17 cellular contexts compared by ENCODE assay signal in genomic region chr11:17762309-17762974, GRCh38. TPM values are rescaled to one million over a fixed set of nuclear protein-coding genes. Genes with fewer than 3 reads are reported as not detected.
DNase-seq lines count a peak whose midpoint lies in the region; ATAC-seq, FAIRE-seq and TF ChIP-seq lines count a peak whose summit lies in the region.
"Had no signal": no experiment of that assay in that cellular context is flagged by ENCODE, and none has a peak within 500 bp of the region (broad histone marks: within the 10 kb centered on the region; RNA-seq: fewer than 3 reads in every experiment).

No MANE protein-coding gene starts in this region.

- no peak overlapping the region for H3K4ac ChIP-seq in IMR-90 (ENCODE audit: low read depth, low read length)

- no peak overlapping the region for H2BK20ac ChIP-seq in IMR-90 (ENCODE audit: low read depth, low read length)

- H4K20me1 ChIP-seq in IMR-90 (ENCODE audit: insufficient read depth, low read length): no peaks in the 10 kb centered on the region

- dilution Hi-C loops in IMR-90 (cut with HindIII; ENCODE audit: low sequenced_read_pairs, unreplicated experiment): no loop called here

- H3K23ac ChIP-seq in IMR-90 (ENCODE audit: low read depth, low read length): no peak overlapping the region

- H2AK5ac ChIP-seq in IMR-90 (ENCODE audit: low read depth, low read length): no peak overlapping the region

- H4K91ac ChIP-seq in IMR-90 (ENCODE audit: insufficient read depth, low read depth, low read length): no peak overlapping the region

- no peak for FAIRE-seq in bronchial epithelial cell (lab: Jason Lieb, UNC)

- no peak for TF ChIP-seq RAD21 in IMR-90 (IDR thresholded peaks at IDR 0.05; ENCODE audit: low read length)

- H3K4me1 ChIP-seq in IMR-90 (ENCODE audit: control insufficient read depth, insufficient read depth, low read length) (no peaks in the 10 kb centered on the region), colonic mucosa (no peaks in the 10 kb centered on the region), sigmoid colon (no peaks in the 10 kb centered on the region)
- H3K4me1 ChIP-seq: stomach had no signal

- no peak for TF ChIP-seq CTCF in GM13976 (IDR thresholded peaks at IDR 0.05; ENCODE audit: borderline replicate concordance, control extremely low read depth, extremely low read depth, insufficient read depth, missing control alignments)
- no peak for TF ChIP-seq CTCF in IMR-90 (conservative IDR thresholded peaks at IDR 0.05; ENCODE audit: low read depth, low read length)
- no peak for TF ChIP-seq CTCF in bronchial epithelial cell (IDR thresholded peaks at IDR 0.05; ENCODE audit: insufficient read depth, low read length, severe bottlenecking)
- no peak for TF ChIP-seq CTCF in colonic mucosa (IDR thresholded peaks at IDR 0.05)
- TF ChIP-seq CTCF in sigmoid colon (IDR thresholded peaks at IDR 0.05): no peak

- POLR2A ChIA-PET in IMR-90 (lab: Charles Lee; ENCODE audit: unreplicated experiment): interaction anchor here (0.6 kb wide), 1 partner anchor 828 kb away, joined by 6 read pairs; no protein-coding TSS in a partner anchor

- no peak overlapping the region for H2AFZ ChIP-seq in IMR-90 (replicated peaks; ENCODE audit: low read length, poor library complexity)

- ATAC-seq in GM21447 (IDR thresholded peaks at IDR 0.05; ENCODE audit: unreplicated experiment) (peak; percentile 49), IMR-90 (ENCODE audit: low read depth) (no peak)
- ATAC-seq: CD8-positive, alpha-beta T cell had no signal

- CTCF ChIA-PET in IMR-90 (lab: Yijun Ruan, JAX): interaction anchor here (1.1 kb wide), 1 partner anchor 211 kb away, joined by 5 read pairs; no protein-coding TSS in a partner anchor

- intact Hi-C loops in IMR-90 (cut with micrococcal nuclease): loop anchor here (5.0 kb wide), 1 partner anchor 85 kb away; no protein-coding TSS in a partner anchor
- intact Hi-C loops in colonic mucosa (cut with DNase I): no loop called here
- intact Hi-C loops in sigmoid colon (cut with DNase I): no loop called here

- H3K4me2 ChIP-seq in IMR-90 (ENCODE audit: low read depth, low read length): no peak overlapping the region

- H3K9me1 ChIP-seq in IMR-90 (ENCODE audit: insufficient read depth, low read length): no peaks in the 10 kb centered on the region

- H2BK5ac ChIP-seq in IMR-90 (ENCODE audit: low read depth, low read length, poor library complexity, severe bottlenecking): no peak overlapping the region

- no peak overlapping the region for H3K56ac ChIP-seq in IMR-90 (ENCODE audit: extremely low read depth, insufficient read depth, low read length)

- H3K79me1 ChIP-seq in IMR-90 (ENCODE audit: low read depth in 1 of 2, low read length in 2 of 2): no peaks in the 10 kb centered on the region

- H3K14ac ChIP-seq in IMR-90 (replicated peaks; ENCODE audit: low read depth, low read length): no peak overlapping the region

- H4K8ac ChIP-seq in IMR-90 (ENCODE audit: low read depth in 2 of 2, low read length in 2 of 2): no peak overlapping the region

- no peak overlapping the region for H2BK15ac ChIP-seq in IMR-90 (ENCODE audit: low read depth, low read length)

- no peaks in the 10 kb centered on the region for H3K9me3 ChIP-seq in IMR-90 (ENCODE audit: control insufficient read depth, insufficient read depth, low read length)
- no peaks in the 10 kb centered on the region for H3K9me3 ChIP-seq in colonic mucosa
- no peaks in the 10 kb centered on the region for H3K9me3 ChIP-seq in sigmoid colon

- TF ChIP-seq POLR2A in IMR-90 (IDR thresholded peaks at IDR 0.05; ENCODE audit: low read depth, low read length) (no peak), sigmoid colon (IDR thresholded peaks at IDR 0.05) (no peak)

- DNase-seq in GM13976 (ENCODE audit: low spot score) (peak; percentile 57), IMR-90 (no peak), bronchial epithelial cell (ENCODE audit: low read depth) (peak; percentile 13), colonic mucosa (no peak), sigmoid colon (no peak), 8988T (no peak), cortex of kidney (lab: John Stamatoyannopoulos, UW) (no peak)
- DNase-seq: CD8-positive, alpha-beta T cell; Kasumi-1; midbrain; stomach had no signal

- H3K18ac ChIP-seq in IMR-90 (ENCODE audit: low read depth, low read length): no peak overlapping the region

- no peak overlapping the region for H3K9ac ChIP-seq in IMR-90 (ENCODE audit: low read depth, low read length)
- no peak overlapping the region for H3K9ac ChIP-seq in colonic mucosa (ENCODE audit: low read depth in 2 of 2, low read length in 2 of 2)

- WGBS in IMR-90 (ENCODE audit: extremely low coverage in 2 of 2, insufficient read length in 1 of 2), 2 experiments: 87% methylated on average over 6 of the region's 17 CpGs; no CpG with 5 or more reads in 1 of the 2 experiments
- 85 to 92% methylated on average over 17 of the region's 17 CpGs for WGBS in sigmoid colon, 2 donors

- H2BK120ac ChIP-seq in IMR-90 (ENCODE audit: low read depth, low read length): no peak overlapping the region

- H4K5ac ChIP-seq in IMR-90 (ENCODE audit: low read depth, low read length): no peak overlapping the region

- no peaks in the 10 kb centered on the region for H3K36me3 ChIP-seq in IMR-90 (ENCODE audit: control insufficient read depth, insufficient read depth, low read length)
- no peaks in the 10 kb centered on the region for H3K36me3 ChIP-seq in bronchial epithelial cell (ENCODE audit: control insufficient read depth, insufficient read depth, low read length)
- no peaks in the 10 kb centered on the region for H3K36me3 ChIP-seq in colonic mucosa
- H3K36me3 ChIP-seq in sigmoid colon: no peaks in the 10 kb centered on the region
- H3K36me3 ChIP-seq: cardiac muscle cell, stomach had no signal

- H2AK9ac ChIP-seq in IMR-90 (replicated peaks; ENCODE audit: low read depth, low read length, poor library complexity): no peak overlapping the region

- no TSS peak for BruUV-seq in IMR-90 (replicated peaks; lab: Mats Ljungman, UMichigan)

- no peak for TF ChIP-seq EP300 in sigmoid colon (IDR thresholded peaks at IDR 0.05)

- H3K27ac ChIP-seq in IMR-90 (ENCODE audit: insufficient read depth, low read length) (no peak overlapping the region), colonic mucosa (no peak overlapping the region), sigmoid colon (no peak overlapping the region)
- H3K27ac ChIP-seq: cardiac muscle cell, stomach had no signal

- H3K4me3 ChIP-seq in IMR-90 (ENCODE audit: insufficient read depth, low read depth, low read length) (no peak overlapping the region), bronchial epithelial cell (ENCODE audit: low read depth, low read length) (no peak overlapping the region), colonic mucosa (no peak overlapping the region), sigmoid colon (no peak overlapping the region)
- H3K4me3 ChIP-seq: cardiac muscle cell, stomach had no signal

- H3K27me3 ChIP-seq in IMR-90 (ENCODE audit: control insufficient read depth, insufficient read depth, low read length): peaks cover 2% of the 10 kb centered on the region; the same call in 1 of the 2 replicates
- no peaks in the 10 kb centered on the region for H3K27me3 ChIP-seq in bronchial epithelial cell (ENCODE audit: control insufficient read depth, insufficient read depth, low read length)
- no peaks in the 10 kb centered on the region for H3K27me3 ChIP-seq in colonic mucosa
- peaks cover 0 to 5% (median 0%) of the 10 kb centered on the region in 3 donors for H3K27me3 ChIP-seq in sigmoid colon

- in situ Hi-C loops in GM13976 (cut with MboI; ENCODE audit: low sequenced_read_pairs, unreplicated experiment) (no loop called here), IMR-90 (cut with MboI; ENCODE audit: low sequenced_read_pairs) (loop anchor here (5.0 kb wide), 1 partner anchor 215 kb away; no protein-coding TSS in a partner anchor)

TF ChIP-seq in IMR-90, 13 proteins besides CTCF, POLR2A, EP300 and RAD21:
- TF ChIP-seq MAFK (IDR thresholded peaks at IDR 0.05; ENCODE audit: low read depth, low read length) (no peak), MAZ (IDR thresholded peaks at IDR 0.05; ENCODE audit: borderline replicate concordance, low read depth, low read length) (no peak), SMC3 (IDR thresholded peaks at IDR 0.05; ENCODE audit: low read depth, low read length) (peak; percentile 12; the same call in 1 of the 2 replicates), FOS (IDR thresholded peaks at IDR 0.05; ENCODE audit: low read depth, low read length) (no peak)

RNA-seq across cellular contexts. Expression of gene KCNC1, which starts 27.9 kb away (rescaled TPM):
- total RNA-seq in IMR-90 (2012; rRNA removed) (not detected in 2 replicates), bronchial epithelial cell (not detected in 2 replicates), colonic mucosa (under 1 TPM; 0.19 to 0.37 TPM), sigmoid colon (1 to 10 TPM in 1 of 4 donors, under 1 TPM in 2, not detected in 1; 0.36 to 1.9 (median 0.54) TPM)
- polyA plus RNA-seq in IMR-90 (2012; rRNA removed) (0.03 and 0.11 TPM in 2 replicates), sigmoid colon (under 1 TPM in 1 of 3 donors, not detected in 2; 0.42 TPM)
- 0.02 and 0.10 TPM in 2 replicates for polyA plus RNA-seq in IMR-90 (2012; cell fraction: cytosol; rRNA removed)
- 0.11 and 0.22 TPM in 2 replicates for polyA plus RNA-seq in IMR-90 (2012; cell fraction: nucleus; rRNA removed; ENCODE audit: low replicate concordance)
- total RNA-seq: activated T-helper 2 cell treated with anti-CD3 and anti-CD28 coated beads, Interferon-gamma antibody, Interleukin-2, Interleukin-4, amounts not matched to agents 10 μg/mL and 5 μg/mL and 100 μg/mL, durations not matched to agents 14 hours and 24 hours and 36 hours; cardiac muscle cell; CD8-positive, alpha-beta T cell; NCI-H460 had no signal

RNA-seq across cellular contexts. Expression of gene MYOD1, which starts 43.1 kb away (rescaled TPM):
- not detected in 2 replicates for total RNA-seq in IMR-90 (2012; rRNA removed)
- not detected in 2 replicates for polyA plus RNA-seq in IMR-90 (2012; rRNA removed)
- not detected in 2 replicates for polyA plus RNA-seq in IMR-90 (2012; cell fraction: cytosol; rRNA removed)
- polyA plus RNA-seq in IMR-90 (2012; cell fraction: nucleus; rRNA removed; ENCODE audit: low replicate concordance): not detected in 2 replicates
- total RNA-seq in bronchial epithelial cell: not detected in 2 replicates
- not detected for total RNA-seq in colonic mucosa
- total RNA-seq in sigmoid colon: not detected
- polyA plus RNA-seq in sigmoid colon: not detected
- total RNA-seq: activated T-helper 2 cell treated with anti-CD3 and anti-CD28 coated beads, Interferon-gamma antibody, Interleukin-2, Interleukin-4, amounts not matched to agents 10 μg/mL and 5 μg/mL and 100 μg/mL, durations not matched to agents 14 hours and 24 hours and 36 hours; cardiac muscle cell; CD8-positive, alpha-beta T cell; progenitor cell of endocrine pancreas; stomach had no signal
- polyA plus RNA-seq: cardiac muscle cell, esophagus, stomach had no signal

Comparison
In these comparisons a context has a peak if more than half of its experiments do, and no peak if none do; other contexts are left out.
1. DNase-seq: peak in GM13976 (single experiment) and bronchial epithelial cell (single experiment); none in IMR-90 (single experiment), colonic mucosa (single experiment), sigmoid colon (single experiment), 8988T (single experiment) and cortex of kidney (single experiment).